16 cellular contexts compared by ENCODE assay signal in genomic region chr3:41237907-41238306, GRCh38.
"Had no signal": no experiment of that assay in that cellular context is flagged by ENCODE, and none has a peak within 500 bp of the region (broad histone marks: within the 10 kb centered on the region; RNA-seq: fewer than 3 reads in every experiment).

No MANE protein-coding gene starts in this region.

- H3K4me3 ChIP-seq: ascending aorta, dorsolateral prefrontal cortex, hepatocyte, lung, right atrium auricular region, skin epidermis, stomach had no signal

- H3K9me3 Mint-ChIP-seq: activated naive CD8-positive, alpha-beta T cell treated with anti-CD3 and anti-CD28 coated beads, Interleukin-2, amount 10 ng/mL, durations not matched to agents 7 days and 5 days; endodermal cell had no signal

- H3K4me1 Mint-ChIP-seq: activated CD8-positive, alpha-beta memory T cell treated with anti-CD3 and anti-CD28 coated beads, Interleukin-2, amount 10 ng/mL, durations not matched to agents 7 days and 5 days; activated naive CD8-positive, alpha-beta T cell treated with anti-CD3 and anti-CD28 coated beads, Interleukin-2, amount 10 ng/mL, durations not matched to agents 7 days and 5 days had no signal

- H3K4me3 Mint-ChIP-seq: activated CD8-positive, alpha-beta memory T cell treated with anti-CD3 and anti-CD28 coated beads, Interleukin-2, amount 10 ng/mL, durations not matched to agents 7 days and 5 days; activated naive CD8-positive, alpha-beta T cell treated with anti-CD3 and anti-CD28 coated beads, Interleukin-2, amount 10 ng/mL, durations not matched to agents 7 days and 5 days had no signal

- H3K27me3 Mint-ChIP-seq: activated CD8-positive, alpha-beta memory T cell treated with anti-CD3 and anti-CD28 coated beads, Interleukin-2, amount 10 ng/mL, durations not matched to agents 7 days and 5 days; activated naive CD8-positive, alpha-beta T cell treated with anti-CD3 and anti-CD28 coated beads, Interleukin-2, amount 10 ng/mL, durations not matched to agents 7 days and 5 days had no signal

- H3K27ac Mint-ChIP-seq: activated CD8-positive, alpha-beta memory T cell treated with anti-CD3 and anti-CD28 coated beads, Interleukin-2, amount 10 ng/mL, durations not matched to agents 7 days and 5 days; activated naive CD8-positive, alpha-beta T cell treated with anti-CD3 and anti-CD28 coated beads, Interleukin-2, amount 10 ng/mL, durations not matched to agents 7 days and 5 days; endodermal cell had no signal

- H3K4me2 ChIP-seq: hepatocyte had no signal

- H3K9me3 ChIP-seq: ascending aorta, right atrium auricular region, stomach had no signal

- H3K4me1 ChIP-seq: right atrium auricular region had no signal

- H2AFZ ChIP-seq: hepatocyte had no signal

- DNase-seq: activated CD8-positive, alpha-beta memory T cell treated with anti-CD3 and anti-CD28 coated beads, Interleukin-2, amount 10 ng/mL, durations not matched to agents 7 days and 5 days; activated effector memory CD4-positive, alpha-beta T cell treated with anti-CD3 and anti-CD28 coated beads, Interleukin-2, amount 50 U/mL, for 16 hours; activated naive CD8-positive, alpha-beta T cell treated with anti-CD3 and anti-CD28 coated beads, Interleukin-2, amount 10 ng/mL, durations not matched to agents 7 days and 5 days; activated T-cell treated with anti-CD3 and anti-CD28 coated beads, Interleukin-2, amount 50 U/mL, for 1 hour; dorsolateral prefrontal cortex; endodermal cell; erythroblast; islet precursor cell; stomach; T-helper 9 cell had no signal

- ATAC-seq: activated CD4-positive, CD25-positive, alpha-beta regulatory T cell treated with anti-CD3 and anti-CD28 coated beads, Interleukin-2, amount 50 U/mL, for 24 hours; activated CD8-positive, alpha-beta memory T cell treated with anti-CD3 and anti-CD28 coated beads, Interleukin-2, amount 10 ng/mL, durations not matched to agents 7 days and 5 days had no signal

- H3K27me3 ChIP-seq: ascending aorta, dorsolateral prefrontal cortex, hepatocyte, right atrium auricular region, stomach had no signal

- H3K27ac ChIP-seq: ascending aorta, hepatocyte, right atrium auricular region, stomach had no signal
